9 cellular contexts compared by ENCODE assay signal in the genomic region with DNA sequence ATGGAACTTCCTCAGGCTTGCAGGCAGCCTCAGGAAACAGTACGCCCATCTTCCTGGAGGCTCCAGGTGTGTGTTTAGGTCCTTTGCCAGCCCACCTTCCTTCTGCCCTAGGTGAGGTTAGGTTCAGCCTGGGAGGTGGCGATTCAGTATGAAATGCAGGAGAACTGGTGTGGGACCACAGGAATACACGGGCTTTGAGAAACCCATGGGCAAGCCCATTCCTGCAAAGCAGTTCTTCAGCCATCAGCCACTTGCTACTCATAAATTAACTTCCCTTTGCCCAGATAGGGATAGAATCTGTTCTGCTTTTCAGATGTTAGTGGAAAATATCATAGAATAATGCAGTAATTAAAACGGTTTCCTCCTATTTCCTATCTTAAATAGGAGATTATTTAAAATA. TPM values are rescaled to one million over a fixed set of nuclear protein-coding genes. Genes with fewer than 3 reads are reported as not detected.
DNase-seq lines count a peak whose midpoint lies in the region; ATAC-seq, FAIRE-seq and TF ChIP-seq lines count a peak whose summit lies in the region.
"Had no signal": no experiment of that assay in that cellular context is flagged by ENCODE, and none has a peak within 500 bp of the region (broad histone marks: within the 10 kb centered on the region; RNA-seq: fewer than 3 reads in every experiment).

No MANE protein-coding gene starts in this region.

- no peak for FAIRE-seq in bronchial epithelial cell (lab: Jason Lieb, UNC)

- in situ Hi-C loops in KBM-7 (cut with MboI; ENCODE audit: low pct_unique_long_range_greater_than_20kb, low sequenced_read_pairs) = no loop called here

- H3K4me3 ChIP-seq in GM08714 (ENCODE audit: low read length) (peak overlapping the region; percentile 1; the same call in 1 of the 2 replicates), bronchial epithelial cell (ENCODE audit: low read depth, low read length) (no peak overlapping the region), neutrophil (ENCODE audit: low read depth in 1 of 2, low read length in 1 of 2) (peak overlapping the region; percentile 50 to 55)
- H3K4me3 ChIP-seq: lung had no signal

- peaks cover 77 to 81% of the 10 kb centered on the region in 2 experiments for H3K4me1 ChIP-seq in neutrophil (ENCODE audit: control insufficient read depth in 1 of 2, insufficient read depth in 1 of 2, low read depth in 1 of 2, low read length in 1 of 2)

- H3K36me3 ChIP-seq in bronchial epithelial cell (ENCODE audit: control insufficient read depth, insufficient read depth, low read length) (peaks cover 1% of the 10 kb centered on the region), neutrophil (peaks cover 21% of the 10 kb centered on the region)

- no peak for ATAC-seq in HG02798 (IDR thresholded peaks at IDR 0.05; ENCODE audit: poor library complexity, unreplicated experiment)

- peak overlapping the region; percentile 98 for H3K27ac ChIP-seq in neutrophil

- peak; percentile 68 for DNase-seq in KBM-7
- peak; percentile 59 for DNase-seq in bronchial epithelial cell (ENCODE audit: low read depth)
- DNase-seq in iPS-NIHi7 (ENCODE audit: extremely low spot score) = no peak
- no peak for DNase-seq in epidermal melanocyte (ENCODE audit: insufficient read length, low spot score)
- no peak for DNase-seq in activated effector memory CD4-positive, alpha-beta T cell treated with anti-CD3 and anti-CD28 coated beads, Interleukin-2, amount 50 U/mL, for 16 hours

- H3K9me3 ChIP-seq in neutrophil = no peaks in the 10 kb centered on the region

- no peaks in the 10 kb centered on the region for H3K27me3 ChIP-seq in bronchial epithelial cell (ENCODE audit: control insufficient read depth, insufficient read depth, low read length)
- H3K27me3 ChIP-seq in neutrophil = no peaks in the 10 kb centered on the region

- TF ChIP-seq CTCF in bronchial epithelial cell (IDR thresholded peaks at IDR 0.05; ENCODE audit: insufficient read depth, low read length, severe bottlenecking) = no peak
- no peak for TF ChIP-seq CTCF in neutrophil (IDR thresholded peaks at IDR 0.05)

RNA-seq across cellular contexts. Expression of gene TBC1D14, which starts 32.2 kb away (rescaled TPM):
- total RNA-seq in bronchial epithelial cell = 103 and 133 TPM in 2 replicates

Comparison
In these comparisons a context has a peak if more than half of its experiments do, and no peak if none do; other contexts are left out.
1. DNase-seq: peak in KBM-7 (single experiment) and bronchial epithelial cell (single experiment); none in iPS-NIHi7 (single experiment), epidermal melanocyte (single experiment) and activated effector memory CD4-positive, alpha-beta T cell treated with anti-CD3 and anti-CD28 coated beads, Interleukin-2, amount 50 U/mL, for 16 hours (single experiment).